ENCODE assay signal across 19 cellular contexts in the genomic region with DNA sequence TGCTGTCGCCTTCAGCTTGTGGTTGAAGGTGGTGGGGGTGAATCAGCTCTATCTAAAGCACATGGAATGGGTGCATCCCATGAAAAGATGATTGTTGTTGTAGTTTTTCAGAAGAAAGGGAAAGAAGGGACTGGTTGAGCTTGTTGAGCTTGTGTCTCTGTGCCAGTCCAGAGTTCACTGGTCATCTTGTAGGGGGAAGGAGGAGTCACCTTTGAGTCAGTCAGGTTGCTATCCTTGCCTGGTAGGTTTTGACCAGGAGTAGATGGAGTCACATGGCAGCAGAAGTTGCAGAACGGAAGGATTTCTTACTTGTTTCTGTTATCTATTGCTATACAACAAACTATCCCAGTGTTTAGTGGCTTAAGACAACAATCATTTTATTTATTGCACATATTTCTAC.
A peak's percentile ranks its signal among the peaks of the same experiment; 100 is the strongest.
DNase-seq lines count a peak whose midpoint lies in the region; ATAC-seq and TF ChIP-seq lines count a peak whose summit lies in the region.
"Had no signal": no experiment of that assay in that cellular context is flagged by ENCODE, and none has a peak within 500 bp of the region (broad histone marks: within the 10 kb centered on the region; RNA-seq: fewer than 3 reads in every experiment).

No MANE protein-coding gene starts in this region.

- peaks cover 9% of the 10 kb centered on the region for H3K36me3 Mint-ChIP-seq in IgD-negative memory B cell
- no peaks in the 10 kb centered on the region for H3K36me3 Mint-ChIP-seq in stimulated activated effector memory CD8-positive, alpha-beta T cell treated with anti-CD3 and anti-CD28 coated beads, Interleukin-12 subunit alpha, Interleukin-12 subunit beta, amount 100 ng/mL, for 72 hours
- H3K36me3 Mint-ChIP-seq: CD4-positive, CD25-positive, alpha-beta regulatory T cell had no signal

- peak overlapping the region; percentile 5; the same call in 1 of the 2 replicates for H3K9ac ChIP-seq in SU-DHL-6 (ENCODE audit: low read length)

- WGBS in hepatocyte (ENCODE audit: low lambda C conversion rate, missing lambda C conversion rate): 87% methylated on average over 2 of the region's 2 CpGs
- 74 to 81% methylated on average over 2 of the region's 2 CpGs for WGBS in lower leg skin, 2 donors

- peaks cover 24% of the 10 kb centered on the region for H3F3A ChIP-seq in SU-DHL-6 (ENCODE audit: insufficient read depth)

- H3K27ac ChIP-seq in SU-DHL-6 (ENCODE audit: low read depth, low read length): peak overlapping the region; percentile 43
- H3K27ac ChIP-seq in hepatocyte: no peak overlapping the region
- H3K27ac ChIP-seq: A549, SK-N-MC had no signal

- H3K9me3 Mint-ChIP-seq in IgD-negative memory B cell: no peaks in the 10 kb centered on the region
- H3K9me3 Mint-ChIP-seq in stimulated activated effector memory CD8-positive, alpha-beta T cell treated with anti-CD3 and anti-CD28 coated beads, Interleukin-12 subunit alpha, Interleukin-12 subunit beta, amount 100 ng/mL, for 72 hours: no peaks in the 10 kb centered on the region

- H3K9me2 ChIP-seq in SU-DHL-6 (replicated peaks; ENCODE audit: insufficient read depth, low read length): no peaks in the 10 kb centered on the region
- no peaks in the 10 kb centered on the region for H3K9me2 ChIP-seq in hepatocyte (replicated peaks; ENCODE audit: insufficient read depth)

- no peak for ATAC-seq in stimulated activated effector memory CD8-positive, alpha-beta T cell treated with anti-CD3 and anti-CD28 coated beads, Interleukin-12 subunit alpha, Interleukin-12 subunit beta, amount 100 ng/mL, for 72 hours
- ATAC-seq: A549 had no signal

- H2AFZ ChIP-seq in SU-DHL-6 (ENCODE audit: low read depth, low read length, severe bottlenecking) (no peak overlapping the region), hepatocyte (no peak overlapping the region)

- H3K27me3 Mint-ChIP-seq in IgD-negative memory B cell: no peaks in the 10 kb centered on the region

- H3K79me2 ChIP-seq in SU-DHL-6 (ENCODE audit: insufficient read depth, low read length): peaks cover 96% of the 10 kb centered on the region
- no peaks in the 10 kb centered on the region for H3K79me2 ChIP-seq in hepatocyte

- H3K27me3 ChIP-seq in SU-DHL-6 (ENCODE audit: low read length) (no peaks in the 10 kb centered on the region), hepatocyte (no peaks in the 10 kb centered on the region)
- H3K27me3 ChIP-seq: MG63 had no signal

- intact Hi-C loops in lower leg skin (cut with DNase I; ENCODE audit: low total_unique reads): no loop called here

- H4K20me1 ChIP-seq in SU-DHL-6 (ENCODE audit: low read depth, low read length) (0 out of 2 replicates have a peak, but pooled peaks cover 5% of the 10 kb centered on the region), hepatocyte (ENCODE audit: insufficient read depth, poor library complexity, severe bottlenecking) (no peaks in the 10 kb centered on the region)

- no peak for TF ChIP-seq CTCF in SU-DHL-6 (IDR thresholded peaks at IDR 0.05; ENCODE audit: insufficient read depth, low read length, poor library complexity, severe bottlenecking)
- TF ChIP-seq CTCF in hepatocyte (IDR thresholded peaks at IDR 0.05; ENCODE audit: poor library complexity): no peak
- TF ChIP-seq CTCF in lower leg skin (IDR thresholded peaks at IDR 0.05): no peak

- no peak for TF ChIP-seq POLR2A in lower leg skin (IDR thresholded peaks at IDR 0.05)

- peak overlapping the region; percentile 79 to 94 (median 91) for H3K27ac Mint-ChIP-seq in IgD-negative memory B cell
- peak overlapping the region; percentile 50 for H3K27ac Mint-ChIP-seq in stimulated activated effector memory CD8-positive, alpha-beta T cell treated with anti-CD3 and anti-CD28 coated beads, Interleukin-12 subunit alpha, Interleukin-12 subunit beta, amount 100 ng/mL, for 72 hours
- H3K27ac Mint-ChIP-seq: CD4-positive, CD25-positive, alpha-beta regulatory T cell had no signal

- H3K4me1 ChIP-seq in hepatocyte (ENCODE audit: insufficient read depth): no peaks in the 10 kb centered on the region

- H3K4me3 ChIP-seq in SU-DHL-6 (ENCODE audit: insufficient read depth, low read length, poor library complexity, severe bottlenecking) (no peak overlapping the region), hepatocyte (no peak overlapping the region), lower leg skin (ENCODE audit: low read depth, poor library complexity, severe bottlenecking) (no peak overlapping the region)
- H3K4me3 ChIP-seq: A549, MG63, SK-N-MC had no signal

- no peak overlapping the region for H3K4me2 ChIP-seq in SU-DHL-6 (ENCODE audit: low read depth, low read length, poor library complexity, severe bottlenecking)
- no peak overlapping the region for H3K4me2 ChIP-seq in hepatocyte
- H3K4me2 ChIP-seq: A549 had no signal

- peaks cover 18% of the 10 kb centered on the region for H3K36me3 ChIP-seq in SU-DHL-6 (ENCODE audit: low read length)
- no peaks in the 10 kb centered on the region for H3K36me3 ChIP-seq in hepatocyte (replicated peaks; ENCODE audit: insufficient read depth, low read depth)
- H3K36me3 ChIP-seq: MG63 had no signal

- H3K4me3 Mint-ChIP-seq in IgD-negative memory B cell: peak overlapping the region in 1 of 4 donors; percentile 51
- no peak overlapping the region for H3K4me3 Mint-ChIP-seq in stimulated activated effector memory CD8-positive, alpha-beta T cell treated with anti-CD3 and anti-CD28 coated beads, Interleukin-12 subunit alpha, Interleukin-12 subunit beta, amount 100 ng/mL, for 72 hours
- H3K4me3 Mint-ChIP-seq: CD4-positive, CD25-positive, alpha-beta regulatory T cell had no signal

- peaks cover 52 to 64% (median 58%) of the 10 kb centered on the region in 3 donors for H3K4me1 Mint-ChIP-seq in IgD-negative memory B cell
- peaks cover 20% of the 10 kb centered on the region for H3K4me1 Mint-ChIP-seq in stimulated activated effector memory CD8-positive, alpha-beta T cell treated with anti-CD3 and anti-CD28 coated beads, Interleukin-12 subunit alpha, Interleukin-12 subunit beta, amount 100 ng/mL, for 72 hours
- H3K4me1 Mint-ChIP-seq: CD4-positive, CD25-positive, alpha-beta regulatory T cell had no signal

- H3K9me3 ChIP-seq in SU-DHL-6 (ENCODE audit: insufficient read depth, low read length) (no peaks in the 10 kb centered on the region), hepatocyte (ENCODE audit: low read depth) (no peaks in the 10 kb centered on the region)
- H3K9me3 ChIP-seq: A549, MG63 had no signal

- peak; percentile 23 for DNase-seq in hepatocyte (ENCODE audit: low spot score)
- DNase-seq in stimulated activated effector memory CD8-positive, alpha-beta T cell treated with anti-CD3 and anti-CD28 coated beads, Interleukin-12 subunit alpha, Interleukin-12 subunit beta, amount 100 ng/mL, for 72 hours (ENCODE audit: low spot score in 2 of 2): no peak
- no peak for DNase-seq in NK-92 (lab: John Stamatoyannopoulos, UW; ENCODE audit: unreplicated experiment)
- DNase-seq in lower leg skin (ENCODE audit: low spot score in 2 of 2): no peak
- DNase-seq in T1000 (lab: John Stamatoyannopoulos, UW): no peak
- DNase-seq: CD4-positive, CD25-positive, alpha-beta regulatory T cell; EL; GF-D8; MG63; NCI-H1417 treated with DMSO at 0.1 percent for 48 hours; NCI-H187; NCI-H2107; NCI-H774; OCI-M1; Right ventricle myocardium superior had no signal
